ENCODE assay signal across 8 cellular contexts in genomic region chr6:30685977-30686907, GRCh38. TPM values are rescaled to one million over a fixed set of nuclear protein-coding genes. Genes with fewer than 3 reads are reported as not detected.
A peak's percentile ranks its signal among the peaks of the same experiment; 100 is the strongest.
DNase-seq lines count a peak whose midpoint lies in the region; ATAC-seq and TF ChIP-seq lines count a peak whose summit lies in the region.

Gene PPP1R18 (minus strand): TSS chr6:30686645. CDS start chr6:30686018, 627 bp downstream.

- H3K4me3 ChIP-seq in AG04450 (ENCODE audit: low read depth, low read length) (peak within 1 kb of the TSS; percentile 92), epithelial cell of proximal tubule (ENCODE audit: low read depth, low read length) (peak within 1 kb of the TSS; percentile 94)

- H3K27ac ChIP-seq in AG04450 (ENCODE audit: low read depth, low read length): peak within 1 kb of the TSS; percentile 99

- POLR2A ChIA-PET in AG04450 (lab: Yijun Ruan, JAX): no interaction called here

- no peaks in the 10 kb centered on the region; the same call in 1 of the 2 replicates for H3K9me3 ChIP-seq in AG04450 (ENCODE audit: control insufficient read depth, insufficient read depth, low read length)

- peak; percentile 7 for ATAC-seq in GM19395 (IDR thresholded peaks at IDR 0.05; ENCODE audit: unreplicated experiment)
- no peak for ATAC-seq in HG03108 (IDR thresholded peaks at IDR 0.05; ENCODE audit: unreplicated experiment)

- DNase-seq in AG04450 (ENCODE audit: low read depth, low spot score) (no peak), NOMO-1 treated with dmso at 0.1 percent for 144 hours (lab: John Stamatoyannopoulos, UW; ENCODE audit: unreplicated experiment) (peak; percentile 25), activated T-cell treated with anti-CD3 and anti-CD28 coated beads for 4 hours (peak; percentile 86), epithelial cell of proximal tubule (ENCODE audit: low read depth) (no peak), myocyte (ENCODE audit: low read depth) (peak; percentile 80)
- peak; percentile 78 for DNase-seq in stimulated activated CD8-positive, alpha-beta memory T cell treated with anti-CD3 and anti-CD28 coated beads, Interleukin-7, amount 100 ng/mL, for 24 hours (ENCODE audit: low read depth)

- no peak for TF ChIP-seq CTCF in AG04450 (IDR thresholded peaks at IDR 0.05; ENCODE audit: low read depth, low read length)
- no peak for TF ChIP-seq CTCF in epithelial cell of proximal tubule (conservative IDR thresholded peaks at IDR 0.05; ENCODE audit: low read depth, low read length)

- CTCF ChIA-PET in AG04450 (lab: Charles Lee): interaction anchor here (1.4 kb wide), 1 partner anchor 401 kb away, joined by 4 read pairs; no protein-coding TSS in a partner anchor

- no peaks in the 10 kb centered on the region for H3K27me3 ChIP-seq in AG04450 (ENCODE audit: control insufficient read depth, insufficient read depth, low read length)

RNA-seq across cellular contexts. Expression of gene PPP1R18, which starts in this region (rescaled TPM):
- 83.2 and 89.6 TPM in 2 replicates for polyA plus RNA-seq in AG04450 (2011; rRNA removed)
- polyA minus RNA-seq in AG04450 (2011; rRNA and poly(A)+ RNA removed): 70.7 and 74.2 TPM in 2 replicates
- total RNA-seq in epithelial cell of proximal tubule: 66.5 and 77.3 TPM in 2 replicates
- 89.3 and 103 TPM in 2 replicates for total RNA-seq in myocyte
- 105 TPM for polyA plus RNA-seq in myocyte (2012)

Comparison
In these comparisons a context has a peak if more than half of its experiments do, and no peak if none do; other contexts are left out.
1. DNase-seq: peak in NOMO-1 treated with dmso at 0.1 percent for 144 hours (single experiment), activated T-cell treated with anti-CD3 and anti-CD28 coated beads for 4 hours (single experiment), myocyte (single experiment) and stimulated activated CD8-positive, alpha-beta memory T cell treated with anti-CD3 and anti-CD28 coated beads, Interleukin-7, amount 100 ng/mL, for 24 hours (single experiment); none in AG04450 (single experiment) and epithelial cell of proximal tubule (single experiment).